ENCODE assay signal across 22 cellular contexts in the genomic region with DNA sequence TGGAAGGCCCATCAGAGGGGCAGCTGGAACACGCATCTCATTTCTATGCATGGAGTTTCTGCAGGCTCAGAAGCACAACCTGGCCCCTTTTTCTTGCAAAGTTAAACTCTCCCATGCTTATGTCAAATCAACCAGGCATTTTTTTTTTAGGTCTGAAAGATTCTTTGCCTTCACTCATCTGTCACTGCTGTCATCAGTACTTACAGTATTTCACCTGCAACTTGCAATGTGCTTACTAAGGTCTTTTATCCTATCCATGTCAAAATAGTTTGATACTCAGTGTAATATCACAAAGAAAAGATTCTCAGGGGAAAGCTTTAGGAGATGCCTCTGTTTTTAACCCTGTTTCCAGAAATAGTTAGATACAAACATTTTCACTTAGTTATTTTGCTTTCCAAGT.
"Had no signal": no experiment of that assay in that cellular context is flagged by ENCODE, and none has a peak within 500 bp of the region (broad histone marks: within the 10 kb centered on the region; RNA-seq: fewer than 3 reads in every experiment).

No MANE protein-coding gene starts in this region.

- H3K4me3 ChIP-seq: MG63 had no signal

- H3K27me3 ChIP-seq: MG63 had no signal

- H3K36me3 ChIP-seq: MG63 had no signal

- H3K9me3 ChIP-seq: MG63, SK-N-SH had no signal

- H3K9me2 ChIP-seq: SK-N-SH had no signal

- ATAC-seq: Panc1, PC-3 had no signal

- H3K4me2 ChIP-seq: SK-N-SH had no signal

- H3K27ac ChIP-seq: RWPE1 had no signal

- H3K9ac ChIP-seq: SK-N-SH had no signal

- DNase-seq: IMR-90, Karpas-422, KG1, MG63, NCI-H1092 treated with DMSO at 0.1 percent for 48 hours, NCI-H1436, NCI-H187, NCI-H2029, NCI-H2081 treated with DMSO at 0.1 percent for 48 hours, NCI-H2171, NCI-H226, NCI-H446, NCI-H510A, NCI-H524 treated with DMSO at 0.1 percent for 48 hours, NCI-H69, NCI-H774, PC-3, SHP77, SK-N-SH, SW 1271 had no signal
